22 cellular contexts compared by ENCODE assay signal in the genomic region with DNA sequence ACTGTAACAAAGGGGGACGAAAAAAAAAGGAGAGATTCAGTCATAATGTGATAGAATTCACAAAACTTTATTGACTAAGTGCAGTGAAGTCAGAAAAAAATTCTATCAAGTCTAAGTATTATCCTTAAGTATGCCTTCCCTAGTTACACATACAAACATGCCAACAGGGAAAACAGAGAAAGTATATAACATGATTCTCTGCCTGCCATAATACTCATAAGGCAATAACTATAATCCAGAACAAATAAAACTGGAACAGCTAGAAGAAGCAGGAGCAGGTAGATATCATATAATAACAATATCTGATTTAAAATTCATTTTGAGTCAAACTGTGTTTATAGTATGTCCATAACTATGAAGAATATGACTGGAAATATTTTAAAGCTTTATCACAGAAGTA.
DNase-seq lines count a peak whose midpoint lies in the region; ATAC-seq, FAIRE-seq and TF ChIP-seq lines count a peak whose summit lies in the region.
"Had no signal": no experiment of that assay in that cellular context is flagged by ENCODE, and none has a peak within 500 bp of the region (broad histone marks: within the 10 kb centered on the region; RNA-seq: fewer than 3 reads in every experiment).

No MANE protein-coding gene starts in this region.

- no peaks in the 10 kb centered on the region for H3K9me3 ChIP-seq in Karpas-422 (ENCODE audit: low read length)
- no peaks in the 10 kb centered on the region for H3K9me3 ChIP-seq in SK-N-MC (ENCODE audit: low read depth, low read length)
- H3K9me3 ChIP-seq in K562 (replicated peaks; ENCODE audit: control insufficient read depth, insufficient read depth, low read depth, low read length): no peaks in the 10 kb centered on the region
- H3K9me3 ChIP-seq in mucosa of descending colon: no peaks in the 10 kb centered on the region
- no peaks in the 10 kb centered on the region for H3K9me3 ChIP-seq in CD8-positive, alpha-beta memory T cell (ENCODE audit: low read length)
- H3K9me3 ChIP-seq: A549, BE2C, BLaER1, Caco-2 had no signal

- H3K4me1 Mint-ChIP-seq in CD8-positive, alpha-beta memory T cell: peaks cover 6 to 20% (median 17%) of the 10 kb centered on the region in 3 donors

- CTCF ChIA-PET in K562 (lab: Yijun Ruan, JAX; ENCODE audit: low intra/inter-chr PET ratio): interaction anchor here (2.9 kb wide), 1 partner anchor 414 kb away, joined by 22 read pairs; no protein-coding TSS in a partner anchor
- CTCF ChIA-PET in CD8-positive, alpha-beta memory T cell (lab: Charles Lee): interaction anchor here (1.2 to 3.4 kb wide), 3 partner anchors 285 to 418 kb away, joined by 3 to 39 read pairs (median 13); no protein-coding TSS in a partner anchor

- H3K4me2 ChIP-seq in Karpas-422 (ENCODE audit: low read depth, low read length, poor library complexity, severe bottlenecking) (no peak overlapping the region), K562 (ENCODE audit: insufficient read depth, low read length) (no peak overlapping the region)
- H3K4me2 ChIP-seq: A549, BLaER1 had no signal

- ATAC-seq in K562 (no peak), mucosa of descending colon (peak; percentile 74)
- ATAC-seq: A549 had no signal

- H3K79me2 ChIP-seq in Karpas-422 (ENCODE audit: low read length) (peaks cover 66% of the 10 kb centered on the region), K562 (ENCODE audit: control insufficient read depth, insufficient read depth, low read length) (peaks cover 40% of the 10 kb centered on the region)

- H3K27me3 ChIP-seq in Karpas-422 (ENCODE audit: low read length) (no peaks in the 10 kb centered on the region), K562 (ENCODE audit: control insufficient read depth in 2 of 2, insufficient read depth in 2 of 2, low read length in 2 of 2) (no peaks in the 10 kb centered on the region)
- H3K27me3 ChIP-seq in CD8-positive, alpha-beta memory T cell (ENCODE audit: insufficient read depth, low read length, poor library complexity, severe bottlenecking): no peaks in the 10 kb centered on the region
- H3K27me3 ChIP-seq: BE2C, BLaER1 had no signal

- DNase-seq in Karpas-422 (no peak), SK-N-MC (ENCODE audit: low read depth, low spot score) (no peak), K562 (ENCODE audit: extremely low read depth in 1 of 4, low spot score in 3 of 4) (no peak), mucosa of descending colon (no peak), GM19239 (ENCODE audit: insufficient read length, low spot score) (no peak)
- DNase-seq in CD8-positive, alpha-beta memory T cell: no peak
- DNase-seq in activated CD4-positive, CD25-positive, alpha-beta regulatory T cell (lab: John Stamatoyannopoulos, UW): no peak
- DNase-seq: BE2C; C1 segment of cervical spinal cord; Caco-2; Calu3; CD4-positive, alpha-beta memory T cell; CD4-positive, CD25-positive, alpha-beta regulatory T cell; DMS79 treated with DMSO at 0.1 percent for 48 hours; GF-D8 had no signal

- no TSS peak for BruUV-seq in K562 (replicated peaks; lab: Mats Ljungman, UMichigan)

- no peaks in the 10 kb centered on the region for H3K9me2 ChIP-seq in Karpas-422 (replicated peaks; ENCODE audit: insufficient read depth, low read length)

- H3K9ac ChIP-seq in Karpas-422 (ENCODE audit: low read length) (no peak overlapping the region), SK-N-MC (ENCODE audit: insufficient read length) (no peak overlapping the region), K562 (ENCODE audit: insufficient read depth in 1 of 2, low read depth in 2 of 2, low read length in 2 of 2) (no peak overlapping the region)
- H3K9ac ChIP-seq: BLaER1 had no signal

- H3K9me1 ChIP-seq in K562 (ENCODE audit: control insufficient read depth, insufficient read depth, low read length): no peaks in the 10 kb centered on the region

- H2AFZ ChIP-seq in Karpas-422 (ENCODE audit: low read length): no peak overlapping the region
- no peak overlapping the region for H2AFZ ChIP-seq in K562 (ENCODE audit: low read depth, low read length)

- POLR2A ChIA-PET in K562 (lab: Yijun Ruan, JAX): no interaction called here
- POLR2A ChIA-PET in CD8-positive, alpha-beta memory T cell (lab: Charles Lee): no interaction called here

- intact Hi-C loops in K562 (cut with micrococcal nuclease) (loop anchor here (1.0 to 10.0 kb wide), 3 partner anchors 98 to 269 kb away; a partner anchor contains a TSS), mucosa of descending colon (cut with DNase I, micrococcal nuclease) (loop anchor here (10.0 kb wide), 1 partner anchor 409 kb away; no protein-coding TSS in a partner anchor)

- no peak overlapping the region for H3K27ac Mint-ChIP-seq in CD8-positive, alpha-beta memory T cell
- H3K27ac Mint-ChIP-seq: CD14-positive monocyte had no signal

- TF ChIP-seq EP300 in K562 (IDR thresholded peaks at IDR 0.05; ENCODE audit: low read length): no peak

- H3K4me1 ChIP-seq in Karpas-422 (ENCODE audit: low read length) (peaks cover 16% of the 10 kb centered on the region), K562 (replicated peaks in 1 of 2; ENCODE audit: control insufficient read depth in 2 of 2, insufficient read depth in 2 of 2, low read length in 2 of 2) (no peaks in the 10 kb centered on the region; a peak in 1 of 5 replicates), mucosa of descending colon (ENCODE audit: low read depth) (peaks cover 5% of the 10 kb centered on the region)
- no peaks in the 10 kb centered on the region for H3K4me1 ChIP-seq in CD8-positive, alpha-beta memory T cell (ENCODE audit: insufficient read depth, low read length)
- H3K4me1 ChIP-seq: BE2C, BLaER1, Caco-2 had no signal

- WGBS in K562 (ENCODE audit: insufficient coverage, low coverage, missing lambda C conversion rate): 91% methylated on average over 1 of the region's 1 CpG

- H3K4me3 ChIP-seq in Karpas-422 (ENCODE audit: low read length) (no peak overlapping the region), SK-N-MC (no peak overlapping the region), K562 (no peak overlapping the region), mucosa of descending colon (no peak overlapping the region)
- no peak overlapping the region for H3K4me3 ChIP-seq in CD8-positive, alpha-beta memory T cell (ENCODE audit: low read length)
- H3K4me3 ChIP-seq: A549, BLaER1 had no signal

- H3K36me3 ChIP-seq in Karpas-422 (ENCODE audit: insufficient read depth, low read length) (no peaks in the 10 kb centered on the region), SK-N-MC (ENCODE audit: insufficient read depth, low read length) (peaks cover 21% of the 10 kb centered on the region), K562 (ENCODE audit: control insufficient read depth, insufficient read depth, low read length) (peaks cover 45% of the 10 kb centered on the region; the same call in 2 of the 3 replicates), mucosa of descending colon (ENCODE audit: low read depth) (no peaks in the 10 kb centered on the region)
- no peaks in the 10 kb centered on the region for H3K36me3 ChIP-seq in CD8-positive, alpha-beta memory T cell (ENCODE audit: insufficient read depth, low read length)
- H3K36me3 ChIP-seq: BE2C had no signal

- no peak for TF ChIP-seq POLR2A in K562 (conservative IDR thresholded peaks at IDR 0.05)

- no peak for TF ChIP-seq RAD21 in K562 (CRISPR knock-in tag; conservative IDR thresholded peaks at IDR 0.05 in 1 of 2, IDR thresholded peaks at IDR 0.05 in 1 of 2)

- in situ Hi-C loops in K562 (cut with MboI): loop anchor here (10.0 kb wide), 1 partner anchor 279 kb away; no protein-coding TSS in a partner anchor

- FAIRE-seq in K562 (lab: Jason Lieb, UNC) (no peak), GM19239 (lab: Jason Lieb, UNC) (no peak)
- FAIRE-seq: A549, D721Med, G401.6, GM12891 had no signal

- no peaks in the 10 kb centered on the region for H4K20me1 ChIP-seq in Karpas-422 (ENCODE audit: insufficient read depth, low read depth, low read length)
- no peaks in the 10 kb centered on the region for H4K20me1 ChIP-seq in K562 (replicated peaks; ENCODE audit: control insufficient read depth, insufficient read depth, low read length)
- H4K20me1 ChIP-seq: BLaER1 had no signal

- peak overlapping the region; percentile 9; the same call in 1 of the 2 replicates for H3K27ac ChIP-seq in Karpas-422 (ENCODE audit: low read length)
- H3K27ac ChIP-seq in SK-N-MC: peak overlapping the region; percentile 5; the same call in 1 of the 2 replicates
- H3K27ac ChIP-seq in K562 (ENCODE audit: extremely low read depth, low read depth, low read length): no peak overlapping the region
- H3K27ac ChIP-seq in CD8-positive, alpha-beta memory T cell (ENCODE audit: low read depth, low read length): no peak overlapping the region
- H3K27ac ChIP-seq: 22Rv1, A549, BLaER1 had no signal

- H3K27me3 Mint-ChIP-seq in CD8-positive, alpha-beta memory T cell: no peaks in the 10 kb centered on the region
- H3K27me3 Mint-ChIP-seq: CD4-positive, alpha-beta memory T cell; CD4-positive, CD25-positive, alpha-beta regulatory T cell had no signal

- no peaks in the 10 kb centered on the region for H3K9me3 Mint-ChIP-seq in CD8-positive, alpha-beta memory T cell
- H3K9me3 Mint-ChIP-seq: CD14-positive monocyte; CD4-positive, alpha-beta memory T cell had no signal

- TF ChIP-seq CTCF in K562 (IDR thresholded peaks at IDR 0.05 in 2 of 3, conservative IDR thresholded peaks at IDR 0.05 in 1 of 3; ENCODE audit: insufficient read depth in 2 of 3, low read depth in 1 of 3, low read length in 3 of 3) (no peak), mucosa of descending colon (IDR thresholded peaks at IDR 0.05) (no peak)

- no peak overlapping the region for H3K4me3 Mint-ChIP-seq in CD8-positive, alpha-beta memory T cell
- H3K4me3 Mint-ChIP-seq: CD14-positive monocyte; CD4-positive, alpha-beta memory T cell; CD4-positive, CD25-positive, alpha-beta regulatory T cell had no signal

- H3K36me3 Mint-ChIP-seq in CD8-positive, alpha-beta memory T cell: peaks cover 0 to 29% (median 13%) of the 10 kb centered on the region in 3 donors

Comparison
In these comparisons a context has a peak if more than half of its experiments do, and no peak if none do; other contexts are left out.
1. H3K27ac ChIP-seq: peak in Karpas-422 (single experiment) and SK-N-MC (single experiment); none in K562 (single experiment) and CD8-positive, alpha-beta memory T cell (single experiment).